Comparison of ENCODE assay signal across 9 cellular contexts in the genomic region with DNA sequence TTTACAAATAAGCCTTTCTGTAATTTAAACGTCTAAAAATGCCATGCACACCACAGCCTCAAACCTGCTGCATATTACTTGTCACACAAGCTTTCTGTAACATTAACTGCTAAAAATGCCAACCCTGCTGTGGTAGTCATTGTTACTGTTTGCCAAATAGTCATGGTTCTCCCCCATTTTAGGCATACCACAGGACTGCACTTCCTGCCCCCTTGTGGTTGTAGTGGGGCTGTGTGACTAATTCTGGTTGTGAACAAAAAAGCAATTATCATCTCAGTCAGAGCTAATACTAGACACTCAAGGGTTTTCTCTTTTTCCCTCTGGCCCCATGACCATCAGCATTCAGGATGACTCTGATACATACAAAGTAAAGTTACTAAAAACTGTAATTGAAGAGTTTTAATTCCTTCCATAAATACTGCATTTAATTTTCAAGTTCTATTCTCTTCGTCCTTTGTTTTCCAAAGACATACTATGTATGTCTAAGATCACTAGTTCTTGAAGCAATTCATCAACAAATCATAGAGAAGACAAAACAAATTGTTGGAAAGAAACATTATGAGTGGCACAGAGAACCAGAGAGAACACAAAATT. TPM values are rescaled to one million over a fixed set of nuclear protein-coding genes. Genes with fewer than 3 reads are reported as not detected.
A peak's percentile ranks its signal among the peaks of the same experiment; 100 is the strongest.
DNase-seq lines count a peak whose midpoint lies in the region; ATAC-seq and TF ChIP-seq lines count a peak whose summit lies in the region.
"Had no signal": no experiment of that assay in that cellular context is flagged by ENCODE, and none has a peak within 500 bp of the region (broad histone marks: within the 10 kb centered on the region; RNA-seq: fewer than 3 reads in every experiment).

No MANE protein-coding gene starts in this region.

- H3K9me3 ChIP-seq in right lobe of liver: no peaks in the 10 kb centered on the region

- H3K27ac ChIP-seq in right lobe of liver: no peak overlapping the region

- intact Hi-C loops in right lobe of liver (cut with DNase I): no loop called here

- no peak overlapping the region for H3K4me3 ChIP-seq in astrocyte of the cerebellum (ENCODE audit: low read depth, low read length)
- H3K4me3 ChIP-seq in right lobe of liver: no peak overlapping the region

- H3K9me3 Mint-ChIP-seq in activated T-cell treated with anti-CD3 and anti-CD28 coated beads, Interleukin-2, amount 50 U/mL, for 72 hours: no peaks in the 10 kb centered on the region
- no peaks in the 10 kb centered on the region for H3K9me3 Mint-ChIP-seq in activated T-cell treated with anti-CD3 and anti-CD28 coated beads, Interleukin-2, amount 50 U/mL, for 4 hours
- H3K9me3 Mint-ChIP-seq in T-cell: peaks cover 0 to 4% (median 0%) of the 10 kb centered on the region in 3 donors
- H3K9me3 Mint-ChIP-seq: dendritic cell treated with granulocyte-macrophage colony-stimulating factor and Interleukin-4, amounts not matched to agents 40 ng/mL and 50 ng/mL, for 4 days had no signal

- no peaks in the 10 kb centered on the region for H3K27me3 Mint-ChIP-seq in activated T-cell treated with anti-CD3 and anti-CD28 coated beads, Interleukin-2, amount 50 U/mL, for 72 hours (ENCODE audit: low read depth)
- peaks cover 16% of the 10 kb centered on the region for H3K27me3 Mint-ChIP-seq in activated T-cell treated with anti-CD3 and anti-CD28 coated beads, Interleukin-2, amount 50 U/mL, for 4 hours (ENCODE audit: low read depth)
- H3K27me3 Mint-ChIP-seq in T-cell: peaks cover 6 to 12% of the 10 kb centered on the region in 2 donors

- no peaks in the 10 kb centered on the region for H3K36me3 ChIP-seq in right lobe of liver

- TF ChIP-seq CTCF in astrocyte of the cerebellum (IDR thresholded peaks at IDR 0.05; ENCODE audit: low read depth, low read length, missing control alignments) (peak; percentile 84), right lobe of liver (IDR thresholded peaks at IDR 0.05) (peak; percentile 34 to 44 (median 38))

- POLR2A ChIA-PET in T-cell (lab: Charles Lee): no interaction called here

- H3K4me1 ChIP-seq in right lobe of liver: no peaks in the 10 kb centered on the region

- 32% methylated on average over 2 of the region's 2 CpGs for WGBS in right lobe of liver (ENCODE audit: insufficient coverage, low coverage, low lambda C conversion rate, missing lambda C conversion rate)

- ATAC-seq in activated T-cell treated with anti-CD3 and anti-CD28 coated beads, Interleukin-2, amount 50 U/mL, for 72 hours (replicated peaks in 1 of 2): peak; percentile 47 to 52
- ATAC-seq in activated T-cell treated with anti-CD3 and anti-CD28 coated beads, Interleukin-2, amount 50 U/mL, for 4 hours: no peak
- peak in 2 of 4 donors; percentile 30 to 33 for ATAC-seq in right lobe of liver
- no peak for ATAC-seq in T-cell (replicated peaks in 1 of 4)
- ATAC-seq in HG03108 (IDR thresholded peaks at IDR 0.05; ENCODE audit: unreplicated experiment): no peak

- CTCF ChIA-PET in T-cell (lab: Charles Lee): no interaction called here

- no peaks in the 10 kb centered on the region for H3K27me3 ChIP-seq in right lobe of liver

- H3K4me1 Mint-ChIP-seq in activated T-cell treated with anti-CD3 and anti-CD28 coated beads, Interleukin-2, amount 50 U/mL, for 72 hours (ENCODE audit: low read depth): no peaks in the 10 kb centered on the region
- H3K4me1 Mint-ChIP-seq in activated T-cell treated with anti-CD3 and anti-CD28 coated beads, Interleukin-2, amount 50 U/mL, for 4 hours (ENCODE audit: low read depth): no peaks in the 10 kb centered on the region
- no peaks in the 10 kb centered on the region for H3K4me1 Mint-ChIP-seq in T-cell

- in situ Hi-C loops in astrocyte of the cerebellum (cut with HindIII; ENCODE audit: low sequenced_read_pairs): no loop called here

- DNase-seq in activated T-cell treated with anti-CD3 and anti-CD28 coated beads, Interleukin-2, amount 50 U/mL, for 72 hours: peak; percentile 3 to 18
- DNase-seq in activated T-cell treated with anti-CD3 and anti-CD28 coated beads, Interleukin-2, amount 50 U/mL, for 4 hours: no peak
- DNase-seq in H4 (ENCODE audit: low spot score) (peak; percentile 58), MV-4-11 (lab: John Stamatoyannopoulos, UW) (peak; percentile 14), astrocyte of the cerebellum (ENCODE audit: low read depth) (peak; percentile 50), right lobe of liver (no peak), T-cell (no peak)

- no peak overlapping the region for H3K4me3 Mint-ChIP-seq in activated T-cell treated with anti-CD3 and anti-CD28 coated beads, Interleukin-2, amount 50 U/mL, for 72 hours
- no peak overlapping the region for H3K4me3 Mint-ChIP-seq in activated T-cell treated with anti-CD3 and anti-CD28 coated beads, Interleukin-2, amount 50 U/mL, for 4 hours
- H3K4me3 Mint-ChIP-seq in T-cell: no peak overlapping the region
- H3K4me3 Mint-ChIP-seq: dendritic cell treated with granulocyte-macrophage colony-stimulating factor and Interleukin-4, amounts not matched to agents 40 ng/mL and 50 ng/mL, for 4 days had no signal

- no peak for TF ChIP-seq POLR2A in right lobe of liver (IDR thresholded peaks at IDR 0.05)

- no peaks in the 10 kb centered on the region for H3K36me3 Mint-ChIP-seq in activated T-cell treated with anti-CD3 and anti-CD28 coated beads, Interleukin-2, amount 50 U/mL, for 72 hours (ENCODE audit: insufficient read depth in 2 of 2)
- no peaks in the 10 kb centered on the region for H3K36me3 Mint-ChIP-seq in activated T-cell treated with anti-CD3 and anti-CD28 coated beads, Interleukin-2, amount 50 U/mL, for 4 hours (ENCODE audit: insufficient read depth)
- H3K36me3 Mint-ChIP-seq in T-cell: no peaks in the 10 kb centered on the region

- H3K27ac Mint-ChIP-seq in activated T-cell treated with anti-CD3 and anti-CD28 coated beads, Interleukin-2, amount 50 U/mL, for 72 hours: no peak overlapping the region
- H3K27ac Mint-ChIP-seq in T-cell: no peak overlapping the region
- H3K27ac Mint-ChIP-seq: dendritic cell treated with granulocyte-macrophage colony-stimulating factor and Interleukin-4, amounts not matched to agents 40 ng/mL and 50 ng/mL, for 4 days had no signal

RNA-seq across cellular contexts. Expression of gene SLC35F4, which starts 5.7 kb away (rescaled TPM):
- not detected for total RNA-seq in activated T-cell treated with anti-CD3 and anti-CD28 coated beads, Interleukin-2, amount 50 U/mL, for 72 hours
- not detected for total RNA-seq in activated T-cell treated with anti-CD3 and anti-CD28 coated beads, Interleukin-2, amount 50 U/mL, for 4 hours
- not detected in 2 replicates for total RNA-seq in H4 (2014; rRNA removed; shearing (Covaris generic))
- total RNA-seq in right lobe of liver: not detected
- total RNA-seq in T-cell: not detected

Comparison
In these comparisons a context has a peak if more than half of its experiments do, and no peak if none do; other contexts are left out.
1. ATAC-seq: peak in activated T-cell treated with anti-CD3 and anti-CD28 coated beads, Interleukin-2, amount 50 U/mL, for 72 hours (2 of 2); none in activated T-cell treated with anti-CD3 and anti-CD28 coated beads, Interleukin-2, amount 50 U/mL, for 4 hours (0 of 2), T-cell (0 of 4) and HG03108 (single experiment).
2. DNase-seq: peak in activated T-cell treated with anti-CD3 and anti-CD28 coated beads, Interleukin-2, amount 50 U/mL, for 72 hours (2 of 2), H4 (single experiment), MV-4-11 (single experiment) and astrocyte of the cerebellum (single experiment); none in activated T-cell treated with anti-CD3 and anti-CD28 coated beads, Interleukin-2, amount 50 U/mL, for 4 hours (single experiment), right lobe of liver (0 of 3) and T-cell (0 of 34).